1 cellular context compared by ENCODE assay signal in genomic region chr11:67640021-67640757, GRCh38.
TF ChIP-seq lines count a peak whose summit lies in the region.

No MANE protein-coding gene starts in this region.

TF ChIP-seq in A549, 52 proteins besides CTCF, POLR2A, EP300 and RAD21 (continued from another document):
- TF ChIP-seq REST (IDR thresholded peaks at IDR 0.05): no peak
- no peak for TF ChIP-seq RFX5 (IDR thresholded peaks at IDR 0.05)
- TF ChIP-seq ATOH8 (CRISPR knock-in tag; IDR thresholded peaks at IDR 0.05; ENCODE audit: low read depth): no peak
- TF ChIP-seq HEYL (CRISPR knock-in tag; IDR thresholded peaks at IDR 0.05): no peak
- peak; percentile 15; the same call in 1 of the 2 replicates for TF ChIP-seq USF2 (IDR thresholded peaks at IDR 0.05)
- no peak for TF ChIP-seq JUNB (IDR thresholded peaks at IDR 0.05)
- TF ChIP-seq NR3C1 (IDR thresholded peaks at IDR 0.05): no peak
- TF ChIP-seq HMGXB4 (CRISPR knock-in tag; IDR thresholded peaks at IDR 0.05; ENCODE audit: borderline replicate concordance): no peak
- no peak for TF ChIP-seq TP53 (CRISPR knock-in tag; IDR thresholded peaks at IDR 0.05)
- TF ChIP-seq KDM1A (IDR thresholded peaks at IDR 0.05; ENCODE audit: low read depth): no peak
- no peak for TF ChIP-seq NPAS2 (CRISPR knock-in tag; IDR thresholded peaks at IDR 0.05; ENCODE audit: borderline replicate concordance)
- peak; percentile 96 for TF ChIP-seq MAX (IDR thresholded peaks at IDR 0.05)
- TF ChIP-seq ZFP36 (IDR thresholded peaks at IDR 0.05; ENCODE audit: borderline replicate concordance, partially characterized antibody): no peak
- no peak for TF ChIP-seq MYC (IDR thresholded peaks at IDR 0.05; ENCODE audit: borderline replicate concordance, low read length)
- no peak for TF ChIP-seq CHD2 (IDR thresholded peaks at IDR 0.05; ENCODE audit: low read length, partially characterized antibody)
- TF ChIP-seq POLR2AphosphoS2 (conservative IDR thresholded peaks at IDR 0.05; ENCODE audit: low read length): no peak
- no peak for TF ChIP-seq FOSL2 (IDR thresholded peaks at IDR 0.05)
- no peak for TF ChIP-seq FOSL2 (CRISPR knock-in tag; IDR thresholded peaks at IDR 0.05)
- TF ChIP-seq FOSB (CRISPR knock-in tag; IDR thresholded peaks at IDR 0.05): no peak
- no peak for TF ChIP-seq HOXB5 (CRISPR knock-in tag; IDR thresholded peaks at IDR 0.05)
- no peak for TF ChIP-seq GATA3 (IDR thresholded peaks at IDR 0.05; ENCODE audit: borderline replicate concordance)
- no peak for TF ChIP-seq CHD4 (IDR thresholded peaks at IDR 0.05; ENCODE audit: borderline replicate concordance)
- TF ChIP-seq EHMT2 (IDR thresholded peaks at IDR 0.05; ENCODE audit: low read depth): no peak
- no peak for TF ChIP-seq EHF (CRISPR knock-in tag; IDR thresholded peaks at IDR 0.05)
- peak; percentile 99 for TF ChIP-seq E2F6 (IDR thresholded peaks at IDR 0.05; ENCODE audit: borderline replicate concordance, low read depth)
- no peak for TF ChIP-seq JUN (IDR thresholded peaks at IDR 0.05)
- no peak for TF ChIP-seq BCL3 (IDR thresholded peaks at IDR 0.05)
- TF ChIP-seq HOXA7 (CRISPR knock-in tag; IDR thresholded peaks at IDR 0.05): no peak
- peak; percentile 65 for TF ChIP-seq BHLHE40 (IDR thresholded peaks at IDR 0.05; ENCODE audit: low read depth, low read length)
- no peak for TF ChIP-seq ZSCAN20 (CRISPR knock-in tag; IDR thresholded peaks at IDR 0.05)
- TF ChIP-seq RCOR1 (IDR thresholded peaks at IDR 0.05; ENCODE audit: low read depth, low read length): no peak
- TF ChIP-seq SMC3 (IDR thresholded peaks at IDR 0.05): peak; percentile 65
- no peak for TF ChIP-seq PBX3 (IDR thresholded peaks at IDR 0.05)
